9 cellular contexts compared by ENCODE assay signal in genomic region chr12:57897296-57897974, GRCh38. TPM values are rescaled to one million over a fixed set of nuclear protein-coding genes. Genes with fewer than 3 reads are reported as not detected.
DNase-seq lines count a peak whose midpoint lies in the region; ATAC-seq and TF ChIP-seq lines count a peak whose summit lies in the region.
"Had no signal": no experiment of that assay in that cellular context is flagged by ENCODE, and none has a peak within 500 bp of the region (broad histone marks: within the 10 kb centered on the region; RNA-seq: fewer than 3 reads in every experiment).

No MANE protein-coding gene starts in this region.

- no peaks in the 10 kb centered on the region for H3K27me3 ChIP-seq in cardiac muscle cell
- H3K27me3 ChIP-seq in mesendoderm (ENCODE audit: insufficient read depth, low read length, poor library complexity), result no peaks in the 10 kb centered on the region
- H3K27me3 ChIP-seq in upper lobe of right lung, result no peaks in the 10 kb centered on the region
- H3K27me3 ChIP-seq in HAP-1 (ENCODE audit: low read depth), result no peaks in the 10 kb centered on the region

- no peak overlapping the region for H2AK5ac ChIP-seq in mesendoderm (ENCODE audit: low read length)

- ATAC-seq in Right ventricle myocardium inferior, result no peak
- no peak for ATAC-seq in upper lobe of right lung
- no peak for ATAC-seq in HG02981 (IDR thresholded peaks at IDR 0.05; ENCODE audit: unreplicated experiment)
- no peak for ATAC-seq in HG02852 (IDR thresholded peaks at IDR 0.05; ENCODE audit: unreplicated experiment)

- no peak overlapping the region for H3K4ac ChIP-seq in mesendoderm (ENCODE audit: low read depth, low read length)

- no peak overlapping the region for H3K18ac ChIP-seq in mesendoderm (ENCODE audit: low read length)

- peaks cover 46% of the 10 kb centered on the region for H3K4me1 ChIP-seq in cardiac muscle cell (ENCODE audit: low read depth)
- H3K4me1 ChIP-seq in mesendoderm (ENCODE audit: control insufficient read depth, low read depth, low read length), result peaks cover 4% of the 10 kb centered on the region
- H3K4me1 ChIP-seq in upper lobe of right lung, result peaks cover 67% of the 10 kb centered on the region
- H3K4me1 ChIP-seq in HAP-1, result peaks cover 2% of the 10 kb centered on the region; the same call in 1 of the 2 replicates

- TF ChIP-seq CTCF in cardiac muscle cell (IDR thresholded peaks at IDR 0.05; ENCODE audit: low read depth, low read length) (no peak), upper lobe of right lung (IDR thresholded peaks at IDR 0.05) (no peak)

- H3K27ac ChIP-seq in cardiac muscle cell, result peak overlapping the region; percentile 31
- peak overlapping the region; percentile 98 for H3K27ac ChIP-seq in angular gyrus (ENCODE audit: low read depth, low read length)
- no peak overlapping the region for H3K27ac ChIP-seq in mesendoderm (ENCODE audit: low read depth, low read length)
- H3K27ac ChIP-seq in upper lobe of right lung, result peak overlapping the region; percentile 99
- H3K27ac ChIP-seq: HL-60 had no signal

- DNase-seq in cardiac muscle cell (ENCODE audit: low read depth in 1 of 2, low spot score in 1 of 2) (no peak), Right ventricle myocardium inferior (ENCODE audit: missing footprints) (no peak), mesendoderm (peak; percentile 42), upper lobe of right lung (no peak), HAP-1 (ENCODE audit: low spot score in 2 of 2) (no peak)

- H2BK5ac ChIP-seq in mesendoderm (ENCODE audit: low read length), result no peak overlapping the region

- no peak overlapping the region for H2BK15ac ChIP-seq in mesendoderm (replicated peaks; ENCODE audit: low read depth)

- H3K79me1 ChIP-seq in mesendoderm (ENCODE audit: low read length), result no peaks in the 10 kb centered on the region

- no peak overlapping the region for H4K8ac ChIP-seq in mesendoderm (ENCODE audit: low read depth, low read length)

- H3K79me2 ChIP-seq in mesendoderm (ENCODE audit: control insufficient read depth, insufficient read depth, low read length), result no peaks in the 10 kb centered on the region

- in situ Hi-C loops in HAP-1 (cut with MboI; ENCODE audit: low sequenced_read_pairs), result no loop called here

- WGBS in mesendoderm (ENCODE audit: extremely low coverage, insufficient coverage, low lambda C conversion rate), result no CpG with 5 or more reads among the region's 10 CpGs

- H3K9me3 ChIP-seq in cardiac muscle cell (ENCODE audit: low read depth), result no peaks in the 10 kb centered on the region
- no peaks in the 10 kb centered on the region for H3K9me3 ChIP-seq in upper lobe of right lung
- H3K9me3 ChIP-seq in HAP-1, result no peaks in the 10 kb centered on the region

- no peak overlapping the region for H4K5ac ChIP-seq in mesendoderm (ENCODE audit: low read length)

- intact Hi-C loops in Right ventricle myocardium inferior (cut with DNase I), result loop anchor here (2.0 kb wide), 1 partner anchor 61 kb away; no protein-coding TSS in a partner anchor
- intact Hi-C loops in upper lobe of right lung (cut with DNase I), result loop anchor here (5.0 kb wide), 1 partner anchor 60 kb away; no protein-coding TSS in a partner anchor

- H3K23ac ChIP-seq in mesendoderm (ENCODE audit: low read length), result no peak overlapping the region

- H3K4me3 ChIP-seq in cardiac muscle cell, result peak overlapping the region; percentile 28
- H3K4me3 ChIP-seq in mesendoderm (ENCODE audit: low read length), result no peak overlapping the region
- peak overlapping the region; percentile 60 for H3K4me3 ChIP-seq in upper lobe of right lung
- no peak overlapping the region for H3K4me3 ChIP-seq in HAP-1

- H3K36me3 ChIP-seq in cardiac muscle cell (no peaks in the 10 kb centered on the region), mesendoderm (ENCODE audit: control insufficient read depth, insufficient read depth, low read length) (no peaks in the 10 kb centered on the region), upper lobe of right lung (no peaks in the 10 kb centered on the region), HAP-1 (replicated peaks) (no peaks in the 10 kb centered on the region)

- H3K4me2 ChIP-seq in mesendoderm (ENCODE audit: low read length), result peak overlapping the region; percentile 60

- peak overlapping the region; percentile 85 for H3K56ac ChIP-seq in mesendoderm (ENCODE audit: low read length)

- peak overlapping the region; percentile 52 for H3K9ac ChIP-seq in mesendoderm (ENCODE audit: low read length)

- H2BK120ac ChIP-seq in mesendoderm (ENCODE audit: low read depth, low read length), result no peak overlapping the region

RNA-seq across cellular contexts. Expression of gene ATP23, which starts 43.9 kb away (rescaled TPM):
- total RNA-seq in cardiac muscle cell (9.2 and 18.3 TPM in 2 replicates), Right ventricle myocardium inferior (8.2 TPM), upper lobe of right lung (6.2 TPM)
- polyA plus RNA-seq in cardiac muscle cell, result 11.4 and 14.3 TPM in 2 replicates
- polyA plus RNA-seq in mesendoderm (2013, experiment 1 of 2), result 10.9 TPM
- polyA plus RNA-seq in mesendoderm (2013, experiment 2 of 2), result 10.4 TPM

RNA-seq across cellular contexts. Expression of gene CTDSP2, which starts 50.9 kb away (rescaled TPM):
- total RNA-seq in cardiac muscle cell (103 and 105 TPM in 2 replicates), Right ventricle myocardium inferior (105 TPM), upper lobe of right lung (217 TPM)
- polyA plus RNA-seq in cardiac muscle cell, result 82.9 and 108 TPM in 2 replicates
- 49.3 TPM for polyA plus RNA-seq in mesendoderm (2013, experiment 1 of 2)
- polyA plus RNA-seq in mesendoderm (2013, experiment 2 of 2), result 49.4 TPM

Comparison
In these comparisons a context has a peak if more than half of its experiments do, and no peak if none do; other contexts are left out.
1. H3K4me3 ChIP-seq: peak in cardiac muscle cell (single experiment) and upper lobe of right lung (single experiment); none in mesendoderm (single experiment) and HAP-1 (single experiment).